In the genomic region with DNA sequence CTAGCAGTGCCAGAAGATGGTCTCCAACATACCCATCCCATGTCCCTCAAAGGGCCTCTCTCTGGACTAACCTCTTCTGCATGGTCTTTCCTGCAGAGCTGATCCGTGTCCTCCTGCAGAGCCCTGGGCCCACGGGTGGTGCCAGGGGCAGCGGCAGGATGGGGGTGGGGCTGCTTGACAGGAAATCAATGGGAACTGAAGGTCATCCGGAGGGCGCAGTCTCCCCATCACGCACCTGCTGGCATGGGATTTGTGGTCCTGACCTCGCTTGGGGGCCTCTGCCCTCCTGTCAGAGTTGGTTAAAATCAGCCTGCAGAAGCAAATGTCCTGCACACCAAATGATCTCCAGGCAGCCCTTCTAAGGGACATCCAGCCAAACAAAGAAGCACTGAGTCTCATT, we compare ENCODE assay signal across 18 cellular contexts.
DNase-seq lines count a peak whose midpoint lies in the region; ATAC-seq, FAIRE-seq and TF ChIP-seq lines count a peak whose summit lies in the region.
"Had no signal": no experiment of that assay in that cellular context is flagged by ENCODE, and none has a peak within 500 bp of the region (broad histone marks: within the 10 kb centered on the region; RNA-seq: fewer than 3 reads in every experiment).

No MANE protein-coding gene starts in this region.

- no peak for TF ChIP-seq CTCF in OCI-LY3 (IDR thresholded peaks at IDR 0.05; ENCODE audit: low read depth, low read length)
- TF ChIP-seq CTCF in coronary artery (IDR thresholded peaks at IDR 0.05) = no peak
- no peak for TF ChIP-seq CTCF in gastrocnemius medialis (IDR thresholded peaks at IDR 0.05 in 4 of 5, conservative IDR thresholded peaks at IDR 0.05 in 1 of 5)
- TF ChIP-seq CTCF in omental fat pad (IDR thresholded peaks at IDR 0.05) = no peak

- H4K20me1 ChIP-seq in OCI-LY3 (ENCODE audit: insufficient read depth, low read length) = no peaks in the 10 kb centered on the region

- no peaks in the 10 kb centered on the region for H3K9me3 ChIP-seq in OCI-LY3 (ENCODE audit: insufficient read depth, low read length)
- H3K9me3 ChIP-seq in gastrocnemius medialis = no peaks in the 10 kb centered on the region
- no peaks in the 10 kb centered on the region for H3K9me3 ChIP-seq in small intestine (ENCODE audit: control insufficient read depth, low read depth)

- no peak for FAIRE-seq in small intestine (lab: Jason Lieb, UNC)
- FAIRE-seq in RCC 7860 (lab: Jason Lieb, UNC) = no peak
- FAIRE-seq: H54 had no signal

- 70 to 89% (median 78%) methylated on average over 7 of the region's 7 CpGs for WGBS in small intestine, 3 donors

- in situ Hi-C loops in gastrocnemius medialis (cut with MboI; ENCODE audit: low sequenced_read_pairs in 4 of 4) = no loop called here

- H3K27me3 ChIP-seq in OCI-LY3 (ENCODE audit: low read depth, low read length) (no peaks in the 10 kb centered on the region), gastrocnemius medialis (no peaks in the 10 kb centered on the region), small intestine (ENCODE audit: control insufficient read depth in 2 of 2, insufficient read depth in 2 of 2, low read length in 2 of 2) (no peaks in the 10 kb centered on the region)

- H3K79me2 ChIP-seq in OCI-LY3 (ENCODE audit: low read length) = peaks cover 36% of the 10 kb centered on the region

- intact Hi-C loops in gastrocnemius medialis (cut with DNase I; ENCODE audit: low total_unique reads) = no loop called here

- peak; percentile 43 for DNase-seq in coronary artery (ENCODE audit: low spot score)
- DNase-seq in mucosa of gallbladder (ENCODE audit: low spot score) = peak; percentile 8
- no peak for DNase-seq in gastrocnemius medialis
- DNase-seq in small intestine = no peak
- no peak for DNase-seq in omental fat pad (ENCODE audit: low spot score)
- DNase-seq in RCC 7860 (ENCODE audit: low spot score) = no peak
- DNase-seq: ACHN, DMS 273 treated with DMSO at 0.1 percent for 48 hours, DND-41, MV-4-11, NCI-H1417, NCI-H1930, NCI-H226, NCI-H524, PC-9 had no signal

- H2AFZ ChIP-seq in OCI-LY3 (ENCODE audit: low read depth, low read length) = no peak overlapping the region
- H2AFZ ChIP-seq: PC-9 had no signal

- H3K4me1 ChIP-seq in OCI-LY3 (ENCODE audit: low read length) = peaks cover 69% of the 10 kb centered on the region
- H3K4me1 ChIP-seq in gastrocnemius medialis = peaks cover 39 to 63% of the 10 kb centered on the region in 2 donors
- H3K4me1 ChIP-seq in small intestine (ENCODE audit: control insufficient read depth in 2 of 2, insufficient read depth in 1 of 2, low read depth in 1 of 2, low read length in 1 of 2) = no peaks in the 10 kb centered on the region

- ATAC-seq in gastrocnemius medialis (no peak), omental fat pad (ENCODE audit: low FRiP score) (no peak)

- H3K36me3 ChIP-seq in OCI-LY3 (replicated peaks; ENCODE audit: low read depth, low read length) (peaks cover 28% of the 10 kb centered on the region), gastrocnemius medialis (no peaks in the 10 kb centered on the region), small intestine (ENCODE audit: control insufficient read depth in 2 of 2, insufficient read depth in 2 of 2, low read length in 2 of 2) (no peaks in the 10 kb centered on the region)

- TF ChIP-seq POLR2A in gastrocnemius medialis (IDR thresholded peaks at IDR 0.05) = no peak

- H3K4me2 ChIP-seq in OCI-LY3 (ENCODE audit: low read length) = peak overlapping the region; percentile 42
- H3K4me2 ChIP-seq: KMS-11, PC-9 had no signal

- H3K27ac ChIP-seq in OCI-LY3 (ENCODE audit: low read length) = peak overlapping the region; percentile 9; the same call in 1 of the 2 replicates
- H3K27ac ChIP-seq in coronary artery = no peak overlapping the region
- H3K27ac ChIP-seq in gastrocnemius medialis = peak overlapping the region; percentile 42 to 93 (median 60)
- no peak overlapping the region for H3K27ac ChIP-seq in small intestine (ENCODE audit: low read depth in 1 of 2, low read length in 1 of 2)
- H3K27ac ChIP-seq: KMS-11, PC-9 had no signal

- no peak overlapping the region for H3K9ac ChIP-seq in OCI-LY3 (ENCODE audit: low read length)
- H3K9ac ChIP-seq: KMS-11 had no signal

- H3K4me3 ChIP-seq in OCI-LY3 (ENCODE audit: low read length) (no peak overlapping the region), coronary artery (no peak overlapping the region), gastrocnemius medialis (no peak overlapping the region), small intestine (ENCODE audit: low read depth in 1 of 2, low read length in 2 of 2) (no peak overlapping the region)
- H3K4me3 ChIP-seq: PC-9 had no signal

Comparison
In these comparisons a context has a peak if more than half of its experiments do, and no peak if none do; other contexts are left out.
1. H3K27ac ChIP-seq: peak in OCI-LY3 (single experiment) and gastrocnemius medialis (4 of 4); none in coronary artery (0 of 2) and small intestine (0 of 2).
2. DNase-seq: peak in coronary artery (single experiment) and mucosa of gallbladder (single experiment); none in gastrocnemius medialis (0 of 2), small intestine (single experiment), omental fat pad (single experiment) and RCC 7860 (single experiment).